In the genomic region with DNA sequence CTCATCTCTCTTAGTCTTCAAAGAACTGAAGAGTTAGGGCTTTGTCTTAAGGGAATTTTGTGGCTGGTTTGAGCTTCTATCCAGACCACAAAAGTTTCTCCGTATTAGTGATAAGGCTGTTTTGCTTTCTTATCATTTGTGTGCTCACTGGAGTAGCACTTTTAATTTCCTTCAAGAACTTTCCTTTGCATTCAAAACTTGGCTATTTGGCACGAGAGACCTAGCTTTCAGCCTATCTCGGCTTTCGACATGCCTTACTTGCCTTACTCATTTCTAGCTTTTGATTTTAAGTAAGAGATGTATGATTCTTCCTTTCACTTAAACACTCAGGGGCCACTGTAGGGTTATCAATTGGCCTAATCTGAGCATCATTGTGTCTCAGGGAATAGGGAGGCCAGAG, we compare ENCODE assay signal across 13 cellular contexts. TPM values are rescaled to one million over a fixed set of nuclear protein-coding genes. Genes with fewer than 3 reads are reported as not detected.
DNase-seq lines count a peak whose midpoint lies in the region; ATAC-seq and TF ChIP-seq lines count a peak whose summit lies in the region.
"Had no signal": no experiment of that assay in that cellular context is flagged by ENCODE, and none has a peak within 500 bp of the region (broad histone marks: within the 10 kb centered on the region; RNA-seq: fewer than 3 reads in every experiment).

No MANE protein-coding gene starts in this region.

- H3K9me3 ChIP-seq in Peyer's patch = no peaks in the 10 kb centered on the region

- H3K4me3 Mint-ChIP-seq in stimulated activated naive CD8-positive, alpha-beta T cell treated with anti-CD3 and anti-CD28 coated beads, Interleukin-15, amount 100 ng/mL, for 72 hours = peak overlapping the region; percentile 19 to 32
- H3K4me3 Mint-ChIP-seq: IgD-negative memory B cell had no signal

- peak overlapping the region in 1 of 2 donors; percentile 38 for H3K27ac Mint-ChIP-seq in stimulated activated naive CD8-positive, alpha-beta T cell treated with anti-CD3 and anti-CD28 coated beads, Interleukin-15, amount 100 ng/mL, for 72 hours

- H3K9me3 Mint-ChIP-seq in stimulated activated naive CD8-positive, alpha-beta T cell treated with anti-CD3 and anti-CD28 coated beads, Interleukin-15, amount 100 ng/mL, for 72 hours = no peaks in the 10 kb centered on the region

- H3K27ac ChIP-seq in Peyer's patch = no peak overlapping the region

- H3K4me1 Mint-ChIP-seq in stimulated activated naive CD8-positive, alpha-beta T cell treated with anti-CD3 and anti-CD28 coated beads, Interleukin-15, amount 100 ng/mL, for 72 hours = peaks cover 26% of the 10 kb centered on the region
- H3K4me1 Mint-ChIP-seq: IgD-negative memory B cell had no signal

- TF ChIP-seq POLR2A in Peyer's patch (IDR thresholded peaks at IDR 0.05) = no peak

- no peak for TF ChIP-seq CTCF in Peyer's patch (IDR thresholded peaks at IDR 0.05)

- H3K4me1 ChIP-seq in Peyer's patch = no peaks in the 10 kb centered on the region

- no peaks in the 10 kb centered on the region for H3K27me3 ChIP-seq in Peyer's patch

- H3K36me3 ChIP-seq in Peyer's patch = peaks cover 0 to 8% (median 0%) of the 10 kb centered on the region in 3 donors

- ATAC-seq in GM21786 (IDR thresholded peaks at IDR 0.05; ENCODE audit: unreplicated experiment) = peak; percentile 95
- peak; percentile 94 for ATAC-seq in HG03378 (IDR thresholded peaks at IDR 0.05; ENCODE audit: unreplicated experiment)
- peak; percentile 99 for ATAC-seq in stimulated activated naive CD8-positive, alpha-beta T cell treated with anti-CD3 and anti-CD28 coated beads, Interleukin-15, amount 100 ng/mL, for 72 hours
- ATAC-seq in GM21423 (IDR thresholded peaks at IDR 0.05; ENCODE audit: unreplicated experiment) = no peak
- ATAC-seq: left ventricle myocardium superior had no signal

- H3K27me3 Mint-ChIP-seq in stimulated activated naive CD8-positive, alpha-beta T cell treated with anti-CD3 and anti-CD28 coated beads, Interleukin-15, amount 100 ng/mL, for 72 hours = no peaks in the 10 kb centered on the region
- H3K27me3 Mint-ChIP-seq: IgD-negative memory B cell had no signal

- H3K4me3 ChIP-seq in Peyer's patch = no peak overlapping the region

- peak; percentile 22 for DNase-seq in stimulated activated CD4-positive, alpha-beta T cell treated with anti-CD3 and anti-CD28 coated beads, Interleukin-1b, Interleukin-23, amount 100 ng/mL, for 48 hours
- no peak for DNase-seq in stimulated activated CD4-positive, alpha-beta T cell treated with anti-CD3 and anti-CD28 coated beads, Interleukin-12 subunit alpha, Interleukin-12 subunit beta, amount 100 ng/mL, for 4 hours
- peak in 1 of 2 donors; percentile 25 for DNase-seq in stimulated activated naive CD8-positive, alpha-beta T cell treated with anti-CD3 and anti-CD28 coated beads, Interleukin-15, amount 100 ng/mL, for 72 hours
- no peak for DNase-seq in Peyer's patch
- DNase-seq in ureter (ENCODE audit: low spot score) = no peak
- DNase-seq: C1 segment of cervical spinal cord, left ventricle myocardium superior, NCI-H345, posterior cingulate gyrus had no signal

RNA-seq across cellular contexts. Expression of a gene that starts 29.9 kb away (rescaled TPM):
- total RNA-seq in Peyer's patch (10 to 100 TPM; 16.5 to 34.4 (median 27.6) TPM), ureter (46.9 TPM)

RNA-seq across cellular contexts. Expression of a gene that starts 55.7 kb away (rescaled TPM):
- total RNA-seq in Peyer's patch (10 to 100 TPM in 1 of 4 donors, 1 to 10 TPM in 3; 8.1 to 11.1 (median 8.8) TPM), ureter (13.5 TPM)
